8 cellular contexts compared by ENCODE assay signal in the genomic region with DNA sequence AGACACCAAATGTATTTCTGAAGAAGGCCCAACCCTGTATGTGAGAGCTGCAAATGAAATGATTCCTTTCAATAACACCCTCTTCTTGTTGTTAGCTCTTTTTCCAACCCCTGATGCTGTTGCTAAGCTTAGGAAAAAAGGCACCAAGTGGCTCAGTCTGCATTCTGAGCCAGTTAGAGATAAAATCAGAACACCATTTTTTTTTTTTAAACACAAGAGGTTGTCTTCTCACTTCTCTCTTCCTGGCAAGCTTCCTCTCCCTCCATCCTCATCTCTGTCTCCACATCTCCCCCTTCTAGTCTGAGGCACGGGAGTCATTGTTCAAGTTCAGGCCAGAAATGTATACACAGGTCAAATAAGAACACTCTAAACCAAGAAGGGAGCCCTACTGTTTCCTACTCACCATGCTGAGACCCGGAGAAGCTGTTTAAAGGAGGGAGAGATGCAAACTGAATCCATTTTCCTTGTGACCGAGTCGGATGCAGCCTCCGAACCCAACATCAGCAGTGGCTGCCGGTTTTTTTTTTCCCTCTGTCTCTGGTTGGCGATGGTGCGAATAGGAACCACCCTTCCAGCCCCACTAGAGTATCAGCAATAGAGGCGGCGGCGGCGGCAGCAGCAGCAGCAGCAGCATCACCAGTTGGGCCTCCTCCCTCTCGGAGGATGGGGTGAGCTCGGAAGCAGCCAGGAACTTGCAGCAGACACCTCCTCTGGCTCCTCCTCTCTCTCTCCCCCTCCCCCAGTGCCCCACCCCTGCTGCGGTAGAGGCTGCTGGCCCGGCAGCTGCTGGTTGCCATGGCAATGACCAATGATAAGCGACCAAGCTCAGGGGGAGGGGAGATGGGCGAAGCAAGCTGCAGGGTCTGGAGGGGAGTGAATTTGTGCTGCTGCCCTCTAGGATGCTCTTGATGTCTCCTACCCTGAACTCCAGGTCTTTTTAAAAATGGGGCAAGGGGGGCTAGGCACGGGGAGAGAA. TPM values are rescaled to one million over a fixed set of nuclear protein-coding genes. Genes with fewer than 3 reads are reported as not detected.
DNase-seq lines count a peak whose midpoint lies in the region; ATAC-seq and TF ChIP-seq lines count a peak whose summit lies in the region.

A gene (minus strand): TSS at position 676 of the 976 bp plus-strand sequence. CDS start 110,922 bp downstream, outside the sequence.

- peak; percentile 95 for ATAC-seq in activated T-cell treated with anti-CD3 and anti-CD28 coated beads, Interleukin-2, amount 50 U/mL, for 4 hours

- peak within 1 kb of the TSS; percentile 84 for H3K4me3 Mint-ChIP-seq in activated T-cell treated with anti-CD3 and anti-CD28 coated beads, Interleukin-2, amount 50 U/mL, for 4 hours
- H3K4me3 Mint-ChIP-seq in nephron, result peak within 1 kb of the TSS; percentile 81 to 88 (median 84)

- peak within 1 kb of the TSS; percentile 52 for H3K27ac ChIP-seq in 22Rv1

- TF ChIP-seq CTCF in 22Rv1 (IDR thresholded peaks at IDR 0.05), result peak; percentile 31; the same call in 1 of the 2 replicates
- TF ChIP-seq CTCF in fibroblast of mammary gland (conservative IDR thresholded peaks at IDR 0.05; ENCODE audit: control insufficient read depth, insufficient read depth, low read depth, low read length), result no peak
- no peak for TF ChIP-seq CTCF in nephron (IDR thresholded peaks at IDR 0.05; ENCODE audit: unreplicated experiment in 3 of 3)

- H3K27me3 Mint-ChIP-seq in activated T-cell treated with anti-CD3 and anti-CD28 coated beads, Interleukin-2, amount 50 U/mL, for 4 hours (ENCODE audit: low read depth), result no peaks in the 10 kb centered on the region
- no peaks in the 10 kb centered on the region for H3K27me3 Mint-ChIP-seq in nephron (ENCODE audit: low read depth)

- H3K36me3 Mint-ChIP-seq in activated T-cell treated with anti-CD3 and anti-CD28 coated beads, Interleukin-2, amount 50 U/mL, for 4 hours (ENCODE audit: insufficient read depth), result no peaks in the 10 kb centered on the region
- no peaks in the 10 kb centered on the region for H3K36me3 Mint-ChIP-seq in nephron (ENCODE audit: low read depth)

- H3K4me3 ChIP-seq in fibroblast of mammary gland (ENCODE audit: control insufficient read depth, low read depth, low read length), result peak within 1 kb of the TSS; percentile 34

- DNase-seq in GM19238 (ENCODE audit: insufficient read length, low spot score) (peak; percentile 10), HT-29 (ENCODE audit: low spot score) (peak; percentile 34), NK-92 (lab: John Stamatoyannopoulos, UW; ENCODE audit: unreplicated experiment) (peak; percentile 16), fibroblast of mammary gland (ENCODE audit: low read depth) (peak; percentile 60)
- DNase-seq in activated T-cell treated with anti-CD3 and anti-CD28 coated beads, Interleukin-2, amount 50 U/mL, for 4 hours, result peak; percentile 71
- peak; percentile 1 to 75 (median 52) for DNase-seq in stimulated activated naive CD4-positive, alpha-beta T cell (lab: John Stamatoyannopoulos, UW)

- peaks cover 27% of the 10 kb centered on the region for H3K4me1 Mint-ChIP-seq in activated T-cell treated with anti-CD3 and anti-CD28 coated beads, Interleukin-2, amount 50 U/mL, for 4 hours (ENCODE audit: low read depth)
- peaks cover 17% of the 10 kb centered on the region for H3K4me1 Mint-ChIP-seq in nephron

- H3K9me3 Mint-ChIP-seq in activated T-cell treated with anti-CD3 and anti-CD28 coated beads, Interleukin-2, amount 50 U/mL, for 4 hours, result no peaks in the 10 kb centered on the region
- H3K9me3 Mint-ChIP-seq in nephron, result no peaks in the 10 kb centered on the region

- H3K27ac Mint-ChIP-seq in nephron, result peak within 1 kb of the TSS; percentile 72 to 92 (median 85)

RNA-seq across cellular contexts. Expression of the gene that starts here (rescaled TPM):
- 0.03 and 0.26 TPM in 2 replicates for total RNA-seq in HT-29 (2014; rRNA removed; shearing (Covaris generic))
- total RNA-seq in activated T-cell treated with anti-CD3 and anti-CD28 coated beads, Interleukin-2, amount 50 U/mL, for 4 hours, result 1 to 10 TPM in 1 of 3 donors, under 1 TPM in 2; 0.56 to 1.3 (median 0.76) TPM

Comparison
In these comparisons a context has a peak if more than half of its experiments do, and no peak if none do; other contexts are left out.
1. Peak in every context shown above with its lines: DNase-seq, ATAC-seq, H3K4me3 ChIP-seq and H3K27ac ChIP-seq.
2. Peak in DNase-seq in HT-29; RNA of the gene not detected or under 1 TPM.
3. DNase-seq: peak in every context shown above with its lines; median percentile 71 in activated T-cell treated with anti-CD3 and anti-CD28 coated beads, Interleukin-2, amount 50 U/mL, for 4 hours; 60 in fibroblast of mammary gland; 52 in stimulated activated naive CD4-positive, alpha-beta T cell; 34 in HT-29; 16 in NK-92; 10 in GM19238.